Comparison of ENCODE assay signal across 12 cellular contexts in the genomic region with DNA sequence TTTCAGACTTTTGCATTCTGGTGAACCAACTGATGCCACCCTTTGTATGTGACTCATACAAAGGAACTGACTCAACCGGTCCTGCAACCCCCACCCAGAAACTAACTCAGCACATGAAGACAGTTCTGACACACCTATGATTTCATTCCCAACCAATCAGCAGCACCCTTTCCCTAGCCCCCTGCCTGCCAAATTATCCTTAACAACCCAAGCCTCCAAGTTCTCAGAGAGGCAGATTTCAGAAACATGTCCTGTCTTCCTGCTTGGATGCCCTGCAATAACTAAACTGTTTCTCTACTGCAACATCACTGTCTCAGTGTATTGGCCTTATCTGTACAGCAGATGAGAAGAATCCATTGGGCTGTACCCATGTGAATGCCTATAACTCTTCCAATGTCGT.
DNase-seq lines count a peak whose midpoint lies in the region; ATAC-seq and TF ChIP-seq lines count a peak whose summit lies in the region.
"Had no signal": no experiment of that assay in that cellular context is flagged by ENCODE, and none has a peak within 500 bp of the region (broad histone marks: within the 10 kb centered on the region; RNA-seq: fewer than 3 reads in every experiment).

No MANE protein-coding gene starts in this region.

- intact Hi-C loops in activated B cell treated with CpG ODN at 0.5 μM for 24 hours (cut with micrococcal nuclease): no loop called here

- peak; percentile 33 for DNase-seq in activated CD8-positive, alpha-beta memory T cell treated with anti-CD3 and anti-CD28 coated beads, Interleukin-2, amount 50 U/mL, for 24 hours (ENCODE audit: extremely low read depth)
- no peak for DNase-seq in activated CD8-positive, alpha-beta memory T cell treated with anti-CD3 and anti-CD28 coated beads, Interleukin-2, amount 50 U/mL, for 48 hours
- DNase-seq in activated B cell treated with CpG ODN at 0.5 μM for 24 hours (no peak), fibroblast of gingiva (ENCODE audit: low read depth) (peak; percentile 10), medulla oblongata (ENCODE audit: extremely low spot score) (no peak), NCI-H774 (lab: John Stamatoyannopoulos, UW) (no peak), COR-L47 (lab: John Stamatoyannopoulos, UW) (no peak)
- peak; percentile 52 for DNase-seq in stimulated activated CD8-positive, alpha-beta memory T cell treated with anti-CD3 and anti-CD28 coated beads, Interleukin-4, amount 100 ng/mL, for 48 hours
- DNase-seq: activated gamma-delta T cell treated with Interleukin-2 at 50 U/mL for 16 hours, GDM1, MM.1S, transverse colon had no signal

- H3K27ac Mint-ChIP-seq in activated B cell treated with CpG ODN at 0.5 μM for 24 hours: peak overlapping the region; percentile 13

- H3K27me3 Mint-ChIP-seq in activated B cell treated with CpG ODN at 0.5 μM for 24 hours: no peaks in the 10 kb centered on the region

- POLR2A ChIA-PET in activated B cell treated with CpG ODN at 0.5 μM for 24 hours (lab: Charles Lee): no interaction called here

- H3K4me3 Mint-ChIP-seq in activated B cell treated with CpG ODN at 0.5 μM for 24 hours: no peak overlapping the region

- CTCF ChIA-PET in activated B cell treated with CpG ODN at 0.5 μM for 24 hours (lab: Charles Lee): no interaction called here

- peaks cover 8% of the 10 kb centered on the region for H3K9me3 Mint-ChIP-seq in activated B cell treated with CpG ODN at 0.5 μM for 24 hours

- peaks cover 6% of the 10 kb centered on the region for H3K4me1 Mint-ChIP-seq in activated B cell treated with CpG ODN at 0.5 μM for 24 hours

- TF ChIP-seq CTCF in activated B cell treated with CpG ODN at 0.5 μM for 24 hours (IDR thresholded peaks at IDR 0.05): no peak

- no peak for ATAC-seq in activated B cell treated with CpG ODN at 0.5 μM for 24 hours (ENCODE audit: low read depth)

- peaks cover 57% of the 10 kb centered on the region for H3K36me3 Mint-ChIP-seq in activated B cell treated with CpG ODN at 0.5 μM for 24 hours (ENCODE audit: low read depth)

Comparison
In these comparisons a context has a peak if more than half of its experiments do, and no peak if none do; other contexts are left out.
1. DNase-seq: peak in activated CD8-positive, alpha-beta memory T cell treated with anti-CD3 and anti-CD28 coated beads, Interleukin-2, amount 50 U/mL, for 24 hours (single experiment), fibroblast of gingiva (single experiment) and stimulated activated CD8-positive, alpha-beta memory T cell treated with anti-CD3 and anti-CD28 coated beads, Interleukin-4, amount 100 ng/mL, for 48 hours (single experiment); none in activated CD8-positive, alpha-beta memory T cell treated with anti-CD3 and anti-CD28 coated beads, Interleukin-2, amount 50 U/mL, for 48 hours (single experiment), activated B cell treated with CpG ODN at 0.5 μM for 24 hours (single experiment), medulla oblongata (single experiment), NCI-H774 (single experiment) and COR-L47 (single experiment).